8 cellular contexts compared by ENCODE assay signal in the genomic region with DNA sequence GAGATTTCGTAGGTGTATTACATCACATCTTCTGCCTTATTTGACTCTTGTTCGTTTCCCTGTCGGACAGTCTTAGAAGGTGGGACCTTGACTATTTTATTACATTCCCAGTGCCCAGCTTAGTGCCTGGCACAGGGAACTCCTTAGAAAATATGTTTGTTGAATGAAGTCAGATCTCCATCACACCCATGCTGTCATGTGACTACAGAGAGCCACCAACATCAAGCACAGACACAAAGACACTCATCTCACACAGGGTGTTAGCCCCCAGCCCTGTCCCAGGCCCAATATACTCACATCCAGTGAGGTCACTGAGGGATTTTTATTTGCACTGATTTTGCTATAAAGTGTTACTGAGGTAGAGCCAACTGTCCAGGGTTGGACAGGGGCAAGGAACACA. TPM values are rescaled to one million over a fixed set of nuclear protein-coding genes. Genes with fewer than 3 reads are reported as not detected.
DNase-seq lines count a peak whose midpoint lies in the region; ATAC-seq and TF ChIP-seq lines count a peak whose summit lies in the region.

No MANE protein-coding gene starts in this region.

- no peak for DNase-seq in activated CD4-positive, alpha-beta T cell treated with anti-CD3 and anti-CD28 coated beads, Interleukin-2, amount 10 ng/mL, durations not matched to agents 7 days and 5 days
- no peak for DNase-seq in activated CD4-positive, alpha-beta T cell treated with anti-CD3 and anti-CD28 coated beads for 1 hour
- no peak for DNase-seq in activated naive CD8-positive, alpha-beta T cell treated with anti-CD3 and anti-CD28 coated beads for 36 hours
- DNase-seq in right lobe of liver (no peak), thoracic aorta (ENCODE audit: low spot score) (no peak), mesenteric fat pad (ENCODE audit: low spot score) (no peak), SKM-1 treated with dmso at 0.1 percent for 144 hours (lab: John Stamatoyannopoulos, UW; ENCODE audit: unreplicated experiment) (no peak), GF-D8 (lab: John Stamatoyannopoulos, UW) (no peak)

- H3K4me1 ChIP-seq in right lobe of liver (peaks cover 0 to 65% (median 30%) of the 10 kb centered on the region in 4 donors), thoracic aorta (ENCODE audit: control insufficient read depth in 1 of 2, low read depth in 2 of 2) (peaks cover 20 to 43% of the 10 kb centered on the region in 2 donors)

- no peak overlapping the region for H3K4me3 ChIP-seq in right lobe of liver
- H3K4me3 ChIP-seq in thoracic aorta = peak overlapping the region; percentile 79

- H3K27ac Mint-ChIP-seq in activated CD4-positive, alpha-beta T cell treated with anti-CD3 and anti-CD28 coated beads, Interleukin-2, amount 10 ng/mL, durations not matched to agents 7 days and 5 days = peak overlapping the region; percentile 90
- peak overlapping the region; percentile 93 for H3K27ac Mint-ChIP-seq in activated naive CD8-positive, alpha-beta T cell treated with anti-CD3 and anti-CD28 coated beads for 36 hours

- H3K4me1 Mint-ChIP-seq in activated CD4-positive, alpha-beta T cell treated with anti-CD3 and anti-CD28 coated beads, Interleukin-2, amount 10 ng/mL, durations not matched to agents 7 days and 5 days = peaks cover 52% of the 10 kb centered on the region
- peaks cover 46% of the 10 kb centered on the region for H3K4me1 Mint-ChIP-seq in activated naive CD8-positive, alpha-beta T cell treated with anti-CD3 and anti-CD28 coated beads for 36 hours

- intact Hi-C loops in right lobe of liver (cut with DNase I) = no loop called here

- no peaks in the 10 kb centered on the region for H3K9me3 Mint-ChIP-seq in activated CD4-positive, alpha-beta T cell treated with anti-CD3 and anti-CD28 coated beads, Interleukin-2, amount 10 ng/mL, durations not matched to agents 7 days and 5 days
- no peaks in the 10 kb centered on the region for H3K9me3 Mint-ChIP-seq in activated naive CD8-positive, alpha-beta T cell treated with anti-CD3 and anti-CD28 coated beads for 36 hours

- H3K4me3 Mint-ChIP-seq in activated CD4-positive, alpha-beta T cell treated with anti-CD3 and anti-CD28 coated beads, Interleukin-2, amount 10 ng/mL, durations not matched to agents 7 days and 5 days = peak overlapping the region; percentile 73
- H3K4me3 Mint-ChIP-seq in activated naive CD8-positive, alpha-beta T cell treated with anti-CD3 and anti-CD28 coated beads for 36 hours = peak overlapping the region; percentile 84

- POLR2A ChIA-PET in activated CD4-positive, alpha-beta T cell treated with anti-CD3 and anti-CD28 coated beads, Interleukin-2, amount 10 ng/mL, durations not matched to agents 7 days and 5 days (lab: Charles Lee) = interaction anchor here (0.7 kb wide), 1 partner anchor 117 kb away, joined by 3 read pairs; no protein-coding TSS in a partner anchor

- no peaks in the 10 kb centered on the region for H3K27me3 ChIP-seq in right lobe of liver
- H3K27me3 ChIP-seq in thoracic aorta (replicated peaks; ENCODE audit: insufficient read depth) = no peaks in the 10 kb centered on the region

- CTCF ChIA-PET in activated CD4-positive, alpha-beta T cell treated with anti-CD3 and anti-CD28 coated beads, Interleukin-2, amount 10 ng/mL, durations not matched to agents 7 days and 5 days (lab: Charles Lee) = interaction anchor here (1.0 to 2.9 kb wide), 3 partner anchors 10 to 82 kb away, joined by 3 to 19 read pairs (median 5); a partner anchor contains a TSS

- no peaks in the 10 kb centered on the region for H3K9me3 ChIP-seq in right lobe of liver
- H3K9me3 ChIP-seq in thoracic aorta = no peaks in the 10 kb centered on the region

- ATAC-seq in right lobe of liver = no peak
- no peak for ATAC-seq in thoracic aorta (ENCODE audit: insufficient number of reproducible peaks, low FRiP score, low read depth)

- H3K27ac ChIP-seq in right lobe of liver (peak overlapping the region; percentile 81 to 92 (median 84)), thoracic aorta (peak overlapping the region; percentile 83 to 87)

- H3K36me3 ChIP-seq in right lobe of liver (no peaks in the 10 kb centered on the region), thoracic aorta (no peaks in the 10 kb centered on the region)

- no peaks in the 10 kb centered on the region for H3K27me3 Mint-ChIP-seq in activated CD4-positive, alpha-beta T cell treated with anti-CD3 and anti-CD28 coated beads, Interleukin-2, amount 10 ng/mL, durations not matched to agents 7 days and 5 days
- no peaks in the 10 kb centered on the region for H3K27me3 Mint-ChIP-seq in activated naive CD8-positive, alpha-beta T cell treated with anti-CD3 and anti-CD28 coated beads for 36 hours

- peaks cover 41% of the 10 kb centered on the region for H3K36me3 Mint-ChIP-seq in activated CD4-positive, alpha-beta T cell treated with anti-CD3 and anti-CD28 coated beads, Interleukin-2, amount 10 ng/mL, durations not matched to agents 7 days and 5 days (ENCODE audit: low read depth)
- peaks cover 37% of the 10 kb centered on the region for H3K36me3 Mint-ChIP-seq in activated naive CD8-positive, alpha-beta T cell treated with anti-CD3 and anti-CD28 coated beads for 36 hours

- WGBS in right lobe of liver (ENCODE audit: insufficient coverage, low coverage, low lambda C conversion rate, missing lambda C conversion rate) = 47% methylated on average over 3 of the region's 3 CpGs

- TF ChIP-seq POLR2A in right lobe of liver (IDR thresholded peaks at IDR 0.05) = no peak

- TF ChIP-seq CTCF in right lobe of liver (IDR thresholded peaks at IDR 0.05) (no peak), thoracic aorta (IDR thresholded peaks at IDR 0.05) (no peak)

RNA-seq across cellular contexts. Expression of a gene that starts 0.7 kb away (rescaled TPM):
- 10 to 100 TPM; 32.4 to 38.0 TPM for total RNA-seq in activated CD4-positive, alpha-beta T cell treated with anti-CD3 and anti-CD28 coated beads, Interleukin-2, amount 10 ng/mL, durations not matched to agents 7 days and 5 days
- 10 to 100 TPM; 54.6 to 60.6 TPM for total RNA-seq in activated naive CD8-positive, alpha-beta T cell treated with anti-CD3 and anti-CD28 coated beads for 36 hours
- 10 to 100 TPM; 14.4 to 35.4 (median 18.6) TPM for total RNA-seq in right lobe of liver
- 10 to 100 TPM; 29.6 to 34.3 TPM for total RNA-seq in thoracic aorta
- total RNA-seq in mesenteric fat pad = 34.4 TPM

RNA-seq across cellular contexts. Expression of a gene that starts 6.4 kb away (rescaled TPM):
- 10 to 100 TPM; 28.5 to 32.8 TPM for total RNA-seq in activated CD4-positive, alpha-beta T cell treated with anti-CD3 and anti-CD28 coated beads, Interleukin-2, amount 10 ng/mL, durations not matched to agents 7 days and 5 days
- 10 to 100 TPM; 17.5 to 17.8 TPM for total RNA-seq in activated naive CD8-positive, alpha-beta T cell treated with anti-CD3 and anti-CD28 coated beads for 36 hours
- total RNA-seq in right lobe of liver (10 to 100 TPM in 5 of 6 experiments, 1 to 10 TPM in 1; 9.6 to 24.3 (median 14.3) TPM), thoracic aorta (10 to 100 TPM; 31.3 to 34.9 TPM), mesenteric fat pad (21.5 TPM)

RNA-seq across cellular contexts. Expression of a gene that starts 6.7 kb away (rescaled TPM):
- total RNA-seq in activated CD4-positive, alpha-beta T cell treated with anti-CD3 and anti-CD28 coated beads, Interleukin-2, amount 10 ng/mL, durations not matched to agents 7 days and 5 days = 10 to 100 TPM; 84.0 to 96.6 TPM
- total RNA-seq in activated naive CD8-positive, alpha-beta T cell treated with anti-CD3 and anti-CD28 coated beads for 36 hours = 100 to 1,000 TPM in 1 of 2 experiments, 10 to 100 TPM in 1; 97.4 to 100 TPM
- total RNA-seq in right lobe of liver = 10 to 100 TPM; 28.1 to 38.5 (median 30.2) TPM
- 10 to 100 TPM; 21.7 to 40.2 TPM for total RNA-seq in thoracic aorta
- 71.9 TPM for total RNA-seq in mesenteric fat pad

RNA-seq across cellular contexts. Expression of a gene that starts 10.5 kb away (rescaled TPM):
- total RNA-seq in activated CD4-positive, alpha-beta T cell treated with anti-CD3 and anti-CD28 coated beads, Interleukin-2, amount 10 ng/mL, durations not matched to agents 7 days and 5 days = 1 to 10 TPM; 9.5 to 9.7 TPM
- total RNA-seq in activated naive CD8-positive, alpha-beta T cell treated with anti-CD3 and anti-CD28 coated beads for 36 hours = 10 to 100 TPM; 13.9 to 15.5 TPM
- 10 to 100 TPM; 10.7 to 19.5 (median 13.6) TPM for total RNA-seq in right lobe of liver
- 1 to 10 TPM in 1 of 2 donors, not detected in 1; 6.0 TPM for total RNA-seq in thoracic aorta
- total RNA-seq in mesenteric fat pad = 22.5 TPM
